In the genomic region with DNA sequence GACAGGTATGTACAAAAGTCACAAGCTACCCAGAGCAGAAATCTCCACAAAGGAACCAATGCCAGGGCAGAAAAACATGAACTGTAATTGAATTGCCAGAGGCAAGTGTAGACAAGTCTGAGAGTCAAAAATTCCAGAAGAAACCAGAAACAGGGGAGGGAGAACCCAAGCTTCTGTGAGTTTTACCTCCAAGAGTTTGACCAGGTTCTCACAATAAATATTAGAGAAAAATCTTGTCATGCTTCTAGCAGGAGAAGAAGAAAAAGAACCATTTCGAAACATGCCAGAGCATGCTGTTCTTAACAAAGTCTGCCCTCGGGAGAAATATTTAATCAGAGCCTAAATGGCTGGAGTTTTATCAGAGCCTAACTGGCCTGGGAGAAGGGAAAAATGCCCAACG, we compare ENCODE assay signal across 1 cellular context.
TF ChIP-seq lines count a peak whose summit lies in the region.

No MANE protein-coding gene starts in this region.

TF ChIP-seq in GM23338, 12 proteins besides CTCF, POLR2A, EP300 and RAD21 (continued from another document):
- TF ChIP-seq, protein P1, sequence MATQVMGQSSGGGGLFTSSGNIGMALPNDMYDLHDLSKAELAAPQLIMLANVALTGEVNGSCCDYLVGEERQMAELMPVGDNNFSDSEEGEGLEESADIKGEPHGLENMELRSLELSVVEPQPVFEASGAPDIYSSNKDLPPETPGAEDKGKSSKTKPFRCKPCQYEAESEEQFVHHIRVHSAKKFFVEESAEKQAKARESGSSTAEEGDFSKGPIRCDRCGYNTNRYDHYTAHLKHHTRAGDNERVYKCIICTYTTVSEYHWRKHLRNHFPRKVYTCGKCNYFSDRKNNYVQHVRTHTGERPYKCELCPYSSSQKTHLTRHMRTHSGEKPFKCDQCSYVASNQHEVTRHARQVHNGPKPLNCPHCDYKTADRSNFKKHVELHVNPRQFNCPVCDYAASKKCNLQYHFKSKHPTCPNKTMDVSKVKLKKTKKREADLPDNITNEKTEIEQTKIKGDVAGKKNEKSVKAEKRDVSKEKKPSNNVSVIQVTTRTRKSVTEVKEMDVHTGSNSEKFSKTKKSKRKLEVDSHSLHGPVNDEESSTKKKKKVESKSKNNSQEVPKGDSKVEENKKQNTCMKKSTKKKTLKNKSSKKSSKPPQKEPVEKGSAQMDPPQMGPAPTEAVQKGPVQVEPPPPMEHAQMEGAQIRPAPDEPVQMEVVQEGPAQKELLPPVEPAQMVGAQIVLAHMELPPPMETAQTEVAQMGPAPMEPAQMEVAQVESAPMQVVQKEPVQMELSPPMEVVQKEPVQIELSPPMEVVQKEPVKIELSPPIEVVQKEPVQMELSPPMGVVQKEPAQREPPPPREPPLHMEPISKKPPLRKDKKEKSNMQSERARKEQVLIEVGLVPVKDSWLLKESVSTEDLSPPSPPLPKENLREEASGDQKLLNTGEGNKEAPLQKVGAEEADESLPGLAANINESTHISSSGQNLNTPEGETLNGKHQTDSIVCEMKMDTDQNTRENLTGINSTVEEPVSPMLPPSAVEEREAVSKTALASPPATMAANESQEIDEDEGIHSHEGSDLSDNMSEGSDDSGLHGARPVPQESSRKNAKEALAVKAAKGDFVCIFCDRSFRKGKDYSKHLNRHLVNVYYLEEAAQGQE (IDR thresholded peaks at IDR 0.05; ENCODE audit: unreplicated experiment): no peak
- TF ChIP-seq ZNF331 (CRISPR knock-in tag; IDR thresholded peaks at IDR 0.05; ENCODE audit: low read depth): no peak
- no peak for TF ChIP-seq POLR2AphosphoS5 (IDR thresholded peaks at IDR 0.05; ENCODE audit: low read depth)
